In the genomic region with DNA sequence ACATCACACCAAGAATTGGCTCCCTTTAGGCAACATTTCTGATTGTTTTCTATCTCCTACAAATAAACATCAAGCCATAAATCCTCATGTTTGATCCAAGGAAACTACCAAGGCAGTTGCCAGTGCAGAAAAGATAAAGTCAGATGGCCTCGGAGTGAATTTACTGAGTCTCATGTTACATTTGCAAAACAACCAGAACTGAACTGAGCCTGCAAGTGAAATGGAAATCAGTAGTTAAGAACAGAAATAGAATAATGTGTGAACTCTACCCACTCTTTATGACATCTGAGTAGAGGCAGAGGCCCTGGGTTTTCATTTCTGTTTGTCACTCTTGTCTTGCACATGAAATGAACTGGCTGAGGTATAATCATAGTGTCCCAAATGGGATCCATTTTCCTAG, we compare ENCODE assay signal across 2 cellular contexts.
TF ChIP-seq lines count a peak whose summit lies in the region.

No MANE protein-coding gene starts in this region.

TF ChIP-seq in GM23338, 12 proteins besides CTCF, POLR2A, EP300 and RAD21:
- no peak for TF ChIP-seq ZNF114 (CRISPR knock-in tag; IDR thresholded peaks at IDR 0.05)
- TF ChIP-seq, protein P1, sequence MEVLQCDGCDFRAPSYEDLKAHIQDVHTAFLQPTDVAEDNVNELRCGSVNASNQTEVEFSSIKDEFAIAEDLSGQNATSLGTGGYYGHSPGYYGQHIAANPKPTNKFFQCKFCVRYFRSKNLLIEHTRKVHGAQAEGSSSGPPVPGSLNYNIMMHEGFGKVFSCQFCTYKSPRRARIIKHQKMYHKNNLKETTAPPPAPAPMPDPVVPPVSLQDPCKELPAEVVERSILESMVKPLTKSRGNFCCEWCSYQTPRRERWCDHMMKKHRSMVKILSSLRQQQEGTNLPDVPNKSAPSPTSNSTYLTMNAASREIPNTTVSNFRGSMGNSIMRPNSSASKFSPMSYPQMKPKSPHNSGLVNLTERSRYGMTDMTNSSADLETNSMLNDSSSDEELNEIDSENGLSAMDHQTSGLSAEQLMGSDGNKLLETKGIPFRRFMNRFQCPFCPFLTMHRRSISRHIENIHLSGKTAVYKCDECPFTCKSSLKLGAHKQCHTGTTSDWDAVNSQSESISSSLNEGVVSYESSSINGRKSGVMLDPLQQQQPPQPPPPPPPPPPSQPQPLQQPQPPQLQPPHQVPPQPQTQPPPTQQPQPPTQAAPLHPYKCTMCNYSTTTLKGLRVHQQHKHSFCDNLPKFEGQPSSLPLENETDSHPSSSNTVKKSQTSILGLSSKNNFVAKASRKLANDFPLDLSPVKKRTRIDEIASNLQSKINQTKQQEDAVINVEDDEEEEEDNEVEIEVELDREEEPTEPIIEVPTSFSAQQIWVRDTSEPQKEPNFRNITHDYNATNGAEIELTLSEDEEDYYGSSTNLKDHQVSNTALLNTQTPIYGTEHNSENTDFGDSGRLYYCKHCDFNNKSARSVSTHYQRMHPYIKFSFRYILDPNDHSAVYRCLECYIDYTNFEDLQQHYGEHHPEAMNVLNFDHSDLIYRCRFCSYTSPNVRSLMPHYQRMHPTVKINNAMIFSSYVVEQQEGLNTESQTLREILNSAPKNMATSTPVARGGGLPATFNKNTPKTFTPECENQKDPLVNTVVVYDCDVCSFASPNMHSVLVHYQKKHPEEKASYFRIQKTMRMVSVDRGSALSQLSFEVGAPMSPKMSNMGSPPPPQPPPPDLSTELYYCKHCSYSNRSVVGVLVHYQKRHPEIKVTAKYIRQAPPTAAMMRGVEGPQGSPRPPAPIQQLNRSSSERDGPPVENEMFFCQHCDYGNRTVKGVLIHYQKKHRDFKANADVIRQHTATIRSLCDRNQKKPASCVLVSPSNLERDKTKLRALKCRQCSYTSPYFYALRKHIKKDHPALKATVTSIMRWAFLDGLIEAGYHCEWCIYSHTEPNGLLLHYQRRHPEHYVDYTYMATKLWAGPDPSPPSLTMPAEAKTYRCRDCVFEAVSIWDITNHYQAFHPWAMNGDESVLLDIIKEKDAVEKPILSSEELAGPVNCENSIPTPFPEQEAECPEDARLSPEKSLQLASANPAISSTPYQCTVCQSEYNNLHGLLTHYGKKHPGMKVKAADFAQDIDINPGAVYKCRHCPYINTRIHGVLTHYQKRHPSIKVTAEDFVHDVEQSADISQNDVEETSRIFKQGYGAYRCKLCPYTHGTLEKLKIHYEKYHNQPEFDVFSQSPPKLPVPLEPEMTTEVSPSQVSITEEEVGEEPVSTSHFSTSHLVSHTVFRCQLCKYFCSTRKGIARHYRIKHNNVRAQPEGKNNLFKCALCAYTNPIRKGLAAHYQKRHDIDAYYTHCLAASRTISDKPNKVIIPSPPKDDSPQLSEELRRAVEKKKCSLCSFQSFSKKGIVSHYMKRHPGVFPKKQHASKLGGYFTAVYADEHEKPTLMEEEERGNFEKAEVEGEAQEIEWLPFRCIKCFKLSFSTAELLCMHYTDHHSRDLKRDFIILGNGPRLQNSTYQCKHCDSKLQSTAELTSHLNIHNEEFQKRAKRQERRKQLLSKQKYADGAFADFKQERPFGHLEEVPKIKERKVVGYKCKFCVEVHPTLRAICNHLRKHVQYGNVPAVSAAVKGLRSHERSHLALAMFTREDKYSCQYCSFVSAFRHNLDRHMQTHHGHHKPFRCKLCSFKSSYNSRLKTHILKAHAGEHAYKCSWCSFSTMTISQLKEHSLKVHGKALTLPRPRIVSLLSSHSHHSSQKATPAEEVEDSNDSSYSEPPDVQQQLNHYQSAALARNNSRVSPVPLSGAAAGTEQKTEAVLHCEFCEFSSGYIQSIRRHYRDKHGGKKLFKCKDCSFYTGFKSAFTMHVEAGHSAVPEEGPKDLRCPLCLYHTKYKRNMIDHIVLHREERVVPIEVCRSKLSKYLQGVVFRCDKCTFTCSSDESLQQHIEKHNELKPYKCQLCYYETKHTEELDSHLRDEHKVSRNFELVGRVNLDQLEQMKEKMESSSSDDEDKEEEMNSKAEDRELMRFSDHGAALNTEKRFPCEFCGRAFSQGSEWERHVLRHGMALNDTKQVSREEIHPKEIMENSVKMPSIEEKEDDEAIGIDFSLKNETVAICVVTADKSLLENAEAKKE (CRISPR knock-in tag; IDR thresholded peaks at IDR 0.05) = no peak
- TF ChIP-seq, protein P2, sequence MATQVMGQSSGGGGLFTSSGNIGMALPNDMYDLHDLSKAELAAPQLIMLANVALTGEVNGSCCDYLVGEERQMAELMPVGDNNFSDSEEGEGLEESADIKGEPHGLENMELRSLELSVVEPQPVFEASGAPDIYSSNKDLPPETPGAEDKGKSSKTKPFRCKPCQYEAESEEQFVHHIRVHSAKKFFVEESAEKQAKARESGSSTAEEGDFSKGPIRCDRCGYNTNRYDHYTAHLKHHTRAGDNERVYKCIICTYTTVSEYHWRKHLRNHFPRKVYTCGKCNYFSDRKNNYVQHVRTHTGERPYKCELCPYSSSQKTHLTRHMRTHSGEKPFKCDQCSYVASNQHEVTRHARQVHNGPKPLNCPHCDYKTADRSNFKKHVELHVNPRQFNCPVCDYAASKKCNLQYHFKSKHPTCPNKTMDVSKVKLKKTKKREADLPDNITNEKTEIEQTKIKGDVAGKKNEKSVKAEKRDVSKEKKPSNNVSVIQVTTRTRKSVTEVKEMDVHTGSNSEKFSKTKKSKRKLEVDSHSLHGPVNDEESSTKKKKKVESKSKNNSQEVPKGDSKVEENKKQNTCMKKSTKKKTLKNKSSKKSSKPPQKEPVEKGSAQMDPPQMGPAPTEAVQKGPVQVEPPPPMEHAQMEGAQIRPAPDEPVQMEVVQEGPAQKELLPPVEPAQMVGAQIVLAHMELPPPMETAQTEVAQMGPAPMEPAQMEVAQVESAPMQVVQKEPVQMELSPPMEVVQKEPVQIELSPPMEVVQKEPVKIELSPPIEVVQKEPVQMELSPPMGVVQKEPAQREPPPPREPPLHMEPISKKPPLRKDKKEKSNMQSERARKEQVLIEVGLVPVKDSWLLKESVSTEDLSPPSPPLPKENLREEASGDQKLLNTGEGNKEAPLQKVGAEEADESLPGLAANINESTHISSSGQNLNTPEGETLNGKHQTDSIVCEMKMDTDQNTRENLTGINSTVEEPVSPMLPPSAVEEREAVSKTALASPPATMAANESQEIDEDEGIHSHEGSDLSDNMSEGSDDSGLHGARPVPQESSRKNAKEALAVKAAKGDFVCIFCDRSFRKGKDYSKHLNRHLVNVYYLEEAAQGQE (IDR thresholded peaks at IDR 0.05; ENCODE audit: unreplicated experiment) = no peak

TF ChIP-seq in H1, 55 proteins besides CTCF, POLR2A, EP300 and RAD21:
- no peak for TF ChIP-seq FOSL1 (IDR thresholded peaks at IDR 0.05; ENCODE audit: insufficient read depth, low read depth, low read length)
- TF ChIP-seq CTBP2 (IDR thresholded peaks at IDR 0.05; ENCODE audit: borderline replicate concordance, insufficient read depth, insufficient read length, low read length) = no peak
